In the genomic region with DNA sequence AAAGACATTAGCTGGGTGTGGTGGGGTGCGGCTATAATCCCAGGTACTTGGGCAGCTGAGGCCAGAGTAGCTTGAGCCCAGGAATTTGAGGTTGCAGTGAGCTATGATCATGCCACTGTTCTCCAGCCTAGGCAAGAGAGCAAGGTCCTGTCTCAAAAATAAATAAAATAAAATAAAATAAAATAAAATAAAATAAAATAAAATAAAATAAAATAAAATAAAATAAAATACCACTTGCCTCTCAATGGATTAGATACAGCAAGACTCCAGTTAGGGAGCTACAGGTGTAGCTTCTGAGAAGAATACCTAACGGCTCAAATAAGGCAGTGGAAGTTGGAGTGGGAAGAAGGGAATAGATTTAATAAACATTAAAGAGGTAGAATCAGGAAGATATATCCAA, we compare ENCODE assay signal across 4 cellular contexts. TPM values are rescaled to one million over a fixed set of nuclear protein-coding genes. Genes with fewer than 3 reads are reported as not detected.
"Had no signal": no experiment of that assay in that cellular context is flagged by ENCODE, and none has a peak within 500 bp of the region (broad histone marks: within the 10 kb centered on the region; RNA-seq: fewer than 3 reads in every experiment).

No MANE protein-coding gene starts in this region.

- ATAC-seq: GM12878 had no signal

- DNase-seq: GDM1, GF-D8 had no signal

RNA-seq across cellular contexts. Expression of gene PAK5, which starts 13.7 kb away (rescaled TPM):
- total RNA-seq: G401, GM12878 had no signal
